ENCODE assay signal across 1 cellular context in genomic region chr4:174650711-174651355, GRCh38.
TF ChIP-seq lines count a peak whose summit lies in the region.

No MANE protein-coding gene starts in this region.

TF ChIP-seq in K562, 482 proteins besides CTCF, POLR2A, EP300 and RAD21:
- no peak for TF ChIP-seq ZNF408 (CRISPR knock-in tag; IDR thresholded peaks at IDR 0.05; ENCODE audit: low read depth)
- TF ChIP-seq NELFE (IDR thresholded peaks at IDR 0.05; ENCODE audit: insufficient read depth, insufficient read length): no peak
- no peak for TF ChIP-seq GATA2 (CRISPR knock-in tag; IDR thresholded peaks at IDR 0.05)
- no peak for TF ChIP-seq RNF219 (CRISPR knock-in tag; IDR thresholded peaks at IDR 0.05)
- TF ChIP-seq HDAC6 (IDR thresholded peaks at IDR 0.05; ENCODE audit: low read depth, low read length): no peak
- TF ChIP-seq POU5F1 (IDR thresholded peaks at IDR 0.05; ENCODE audit: borderline replicate concordance, low read depth, low read length, partially characterized antibody): no peak
- no peak for TF ChIP-seq ZNF224 (CRISPR knock-in tag; IDR thresholded peaks at IDR 0.05)
- TF ChIP-seq KLF1 (tag; IDR thresholded peaks at IDR 0.05): no peak
- no peak for TF ChIP-seq AFF1 (IDR thresholded peaks at IDR 0.05; ENCODE audit: low read depth in 1 of 2, partially characterized antibody in 2 of 2)
- no peak for TF ChIP-seq FOXK1 (CRISPR knock-in tag; IDR thresholded peaks at IDR 0.05; ENCODE audit: borderline replicate concordance)
- no peak for TF ChIP-seq ZFX (CRISPR knock-in tag; IDR thresholded peaks at IDR 0.05)
- no peak for TF ChIP-seq ZNF280A (IDR thresholded peaks at IDR 0.05; ENCODE audit: low read depth, partially characterized antibody)
- no peak for TF ChIP-seq ETV5 (CRISPR knock-in tag; IDR thresholded peaks at IDR 0.05; ENCODE audit: low read depth)
- TF ChIP-seq YBX1 (IDR thresholded peaks at IDR 0.05): no peak
- no peak for TF ChIP-seq IRF9 (tag; IDR thresholded peaks at IDR 0.05)
- no peak for TF ChIP-seq CBX2 (IDR thresholded peaks at IDR 0.05; ENCODE audit: insufficient read depth, low read length, poor library complexity, severe bottlenecking)
- TF ChIP-seq BRF2 (IDR thresholded peaks at IDR 0.05; ENCODE audit: borderline replicate concordance, insufficient read depth, insufficient read length): no peak
- TF ChIP-seq SFPQ (IDR thresholded peaks at IDR 0.05; ENCODE audit: low read depth, low read length): no peak
- TF ChIP-seq KAT2B (IDR thresholded peaks at IDR 0.05; ENCODE audit: low read depth, low read length): no peak
TF ChIP-seq in K562: peak in this region for 0.
